In the genomic region with DNA sequence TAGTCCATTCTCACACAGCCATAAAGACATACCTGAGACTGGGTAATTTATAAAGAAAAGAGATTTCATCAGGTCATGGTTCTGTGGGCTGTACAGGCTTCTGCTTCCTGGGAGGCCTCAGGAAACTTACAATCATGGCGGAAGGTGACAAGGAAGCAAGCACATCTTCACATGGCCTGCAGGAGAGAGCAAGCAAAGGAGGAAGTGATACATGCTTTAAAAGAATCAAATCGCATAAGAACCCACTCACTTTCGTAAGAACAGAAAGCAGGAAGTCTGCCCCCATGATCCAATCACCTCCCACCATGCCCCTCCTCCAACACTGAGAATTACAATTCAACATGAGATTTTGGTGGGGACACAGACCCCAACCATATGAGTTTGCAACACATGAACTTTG, we compare ENCODE assay signal across 30 cellular contexts. TPM values are rescaled to one million over a fixed set of nuclear protein-coding genes. Genes with fewer than 3 reads are reported as not detected.
DNase-seq lines count a peak whose midpoint lies in the region; ATAC-seq and TF ChIP-seq lines count a peak whose summit lies in the region.
"Had no signal": no experiment of that assay in that cellular context is flagged by ENCODE, and none has a peak within 500 bp of the region (broad histone marks: within the 10 kb centered on the region; RNA-seq: fewer than 3 reads in every experiment).

No MANE protein-coding gene starts in this region.

- H3K9me3 ChIP-seq in left ventricle myocardium inferior (replicated peaks) = no peaks in the 10 kb centered on the region
- no peaks in the 10 kb centered on the region for H3K9me3 ChIP-seq in right cardiac atrium (ENCODE audit: control insufficient read depth, low read length)
- H3K9me3 ChIP-seq: Caco-2 had no signal

- DNase-seq in left ventricle myocardium inferior (no peak), right cardiac atrium (no peak), MV-4-11 (lab: John Stamatoyannopoulos, UW) (peak; percentile 80), GM13976 (ENCODE audit: low spot score) (no peak), DMS153 (lab: John Stamatoyannopoulos, UW) (no peak)
- DNase-seq: Caco-2; CD8-positive, alpha-beta T cell; DMS79; EL; GDM1; Kasumi-1; NCI-H1092; NCI-H1417 treated with DMSO at 0.1 percent for 48 hours; NCI-H1694 treated with DMSO at 0.1 percent for 48 hours; NCI-H2081; NCI-H2227 treated with DMSO at 0.1 percent for 48 hours; NCI-H69; PC-9 had no signal

- in situ Hi-C loops in GM13976 (cut with MboI; ENCODE audit: low sequenced_read_pairs, unreplicated experiment) = no loop called here

- intact Hi-C loops in left ventricle myocardium inferior (cut with micrococcal nuclease) (no loop called here), right cardiac atrium (cut with DNase I) (loop anchor here in 2 of 4 donors (10.0 kb wide), 1 partner anchor 204 kb away; no protein-coding TSS in a partner anchor)

- TF ChIP-seq CTCF in left ventricle myocardium inferior (IDR thresholded peaks at IDR 0.05; ENCODE audit: borderline replicate concordance) = no peak
- TF ChIP-seq CTCF in VCaP (conservative IDR thresholded peaks at IDR 0.05) = no peak
- no peak for TF ChIP-seq CTCF in GM13976 (IDR thresholded peaks at IDR 0.05; ENCODE audit: borderline replicate concordance, control extremely low read depth, extremely low read depth, insufficient read depth, missing control alignments)

- no peak overlapping the region for H3K4me3 ChIP-seq in left ventricle myocardium inferior
- no peak overlapping the region for H3K4me3 ChIP-seq in right cardiac atrium (ENCODE audit: low read length)
- H3K4me3 ChIP-seq: BLaER1, K562, PC-9 had no signal

- H3K27me3 ChIP-seq in left ventricle myocardium inferior (ENCODE audit: low read depth) (no peaks in the 10 kb centered on the region), right cardiac atrium (ENCODE audit: control insufficient read depth, insufficient read depth) (no peaks in the 10 kb centered on the region)
- H3K27me3 ChIP-seq: BLaER1 had no signal

- 87% methylated on average over 3 of the region's 3 CpGs for WGBS in right cardiac atrium

- H3K4me1 ChIP-seq in left ventricle myocardium inferior (peaks cover 62% of the 10 kb centered on the region), right cardiac atrium (ENCODE audit: control insufficient read depth, insufficient read depth, low read length) (peaks cover 1% of the 10 kb centered on the region)
- H3K4me1 ChIP-seq: Caco-2 had no signal

- H3K27ac ChIP-seq in left ventricle myocardium inferior (replicated peaks) = peak overlapping the region; percentile 13
- no peak overlapping the region for H3K27ac ChIP-seq in right cardiac atrium (ENCODE audit: low read length)
- H3K27ac ChIP-seq in VCaP = peak overlapping the region; percentile 62; the same call in 1 of the 2 replicates
- H3K27ac ChIP-seq: BLaER1, PC-9 had no signal

- ATAC-seq in right cardiac atrium (no peak), HG03521 (IDR thresholded peaks at IDR 0.05; ENCODE audit: unreplicated experiment) (no peak)
- ATAC-seq: CD8-positive, alpha-beta T cell; K562; Right ventricle myocardium inferior had no signal

- peaks cover 16% of the 10 kb centered on the region for H3K36me3 ChIP-seq in left ventricle myocardium inferior

RNA-seq across cellular contexts. Expression of gene FBXO38, which starts 5.1 kb away (rescaled TPM):
- total RNA-seq in left ventricle myocardium inferior (38.0 TPM), right cardiac atrium (10 to 100 TPM; 36.1 to 44.2 (median 42.7) TPM)
- polyA plus RNA-seq in right cardiac atrium = 17.0 TPM

RNA-seq across cellular contexts. Expression of gene SPINK9, which starts 43.3 kb away (rescaled TPM):
- total RNA-seq in left ventricle myocardium inferior (not detected), right cardiac atrium (1 to 10 TPM in 1 of 4 donors, under 1 TPM in 2, not detected in 1; 0.69 to 1.2 (median 0.78) TPM)
- 0.61 TPM for polyA plus RNA-seq in right cardiac atrium
- total RNA-seq: Caco-2; CD8-positive, alpha-beta T cell; H4; K562; M059J; NCI-H460; PC-9; Right ventricle myocardium inferior; RPMI7951; SK-MEL-5; T-helper 1 cell treated with Interleukin-12 subunit alpha and Interleukin-12 subunit beta and Interleukin-4 antibody, amounts not matched to agents 30 ng/mL and 1 ng/mL, for 36 hours had no signal
- polyA plus RNA-seq: AG04450, K562 had no signal
